ENCODE assay signal across 8 cellular contexts in the genomic region with DNA sequence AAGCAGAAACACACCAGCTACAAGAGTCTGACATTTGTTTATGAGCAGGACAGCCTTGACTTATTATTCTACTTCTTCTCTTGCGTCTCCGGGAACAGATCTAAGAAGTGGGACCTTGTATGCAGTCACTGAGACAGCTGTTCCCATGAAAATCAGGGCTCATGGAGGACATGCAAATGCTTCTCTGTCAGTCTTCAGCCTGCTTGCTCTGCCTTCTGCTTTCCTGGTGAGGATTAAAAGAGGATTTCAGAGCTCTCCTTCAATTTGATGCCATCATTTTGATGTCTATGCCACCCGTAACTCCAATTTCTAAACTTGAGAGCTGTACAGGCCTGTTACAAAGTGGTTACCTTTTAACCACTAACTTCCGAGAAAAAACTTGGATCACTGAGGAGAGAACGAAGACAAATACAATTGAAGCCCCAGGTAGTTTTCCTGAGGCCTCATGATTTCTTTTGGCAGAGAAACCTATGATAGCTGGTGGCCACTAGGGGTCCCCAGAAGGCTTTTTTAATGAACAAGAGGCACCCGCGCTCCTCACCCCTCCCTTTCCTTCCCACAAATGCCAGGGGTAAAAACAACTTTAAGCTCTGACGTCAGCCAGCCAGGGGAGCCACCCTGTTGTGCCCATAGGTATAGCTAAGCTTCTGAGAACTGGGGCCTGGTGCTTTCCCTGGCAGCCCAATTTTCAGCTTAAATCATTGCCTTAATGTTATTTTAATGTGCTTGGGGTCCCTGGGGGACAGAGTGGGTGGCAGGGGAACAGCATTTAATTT.
DNase-seq lines count a peak whose midpoint lies in the region; ATAC-seq and TF ChIP-seq lines count a peak whose summit lies in the region.

No MANE protein-coding gene starts in this region.

- H3K27ac ChIP-seq in GM23338 (ENCODE audit: low read depth) (peak overlapping the region; percentile 34; the same call in 1 of the 2 replicates), KMS-11 (no peak overlapping the region), Peyer's patch (no peak overlapping the region), neural progenitor cell (peak overlapping the region; percentile 17)

- H3K27me3 ChIP-seq in GM23338 (ENCODE audit: insufficient read depth) (no peaks in the 10 kb centered on the region), KMS-11 (ENCODE audit: insufficient read depth, low read depth) (no peaks in the 10 kb centered on the region), Peyer's patch (no peaks in the 10 kb centered on the region), neural progenitor cell (no peaks in the 10 kb centered on the region)

- H3K9me3 ChIP-seq in Peyer's patch: no peaks in the 10 kb centered on the region
- H3K9me3 ChIP-seq in neural progenitor cell (ENCODE audit: low read depth): no peaks in the 10 kb centered on the region

- H3K36me3 Mint-ChIP-seq in GM23338 (ENCODE audit: low read depth) (no peaks in the 10 kb centered on the region), neural progenitor cell (no peaks in the 10 kb centered on the region)

- DNase-seq in EH (ENCODE audit: low read depth): peak; percentile 90
- DNase-seq in GM23338 (ENCODE audit: low spot score): peak; percentile 97
- peak in 2 of 3 donors; percentile 75 to 87 for DNase-seq in Peyer's patch
- DNase-seq in activated T-helper 1 cell treated with Interleukin-2 at 50 U/mL for 16 hours (ENCODE audit: low read depth): peak; percentile 72
- peak; percentile 96 for DNase-seq in fibroblast of pulmonary artery (ENCODE audit: low read depth)
- DNase-seq in neural progenitor cell (ENCODE audit: low spot score): peak; percentile 93
- peak; percentile 83 to 93 for DNase-seq in stimulated activated naive CD8-positive, alpha-beta T cell treated with anti-CD3 and anti-CD28 coated beads, Interleukin-15, amount 100 ng/mL, for 72 hours

- 0 out of 2 replicates have a peak overlapping the region, but pooled peaks have one; percentile 0 for H3K4me2 ChIP-seq in GM23338
- H3K4me2 ChIP-seq in KMS-11: 0 out of 2 replicates have a peak overlapping the region, but pooled peaks have one; percentile 40
- peak overlapping the region; percentile 12 for H3K4me2 ChIP-seq in neural progenitor cell

- H3K36me3 ChIP-seq in GM23338 (ENCODE audit: insufficient read depth) (no peaks in the 10 kb centered on the region), KMS-11 (ENCODE audit: insufficient read depth) (no peaks in the 10 kb centered on the region), Peyer's patch (no peaks in the 10 kb centered on the region), neural progenitor cell (no peaks in the 10 kb centered on the region)

- H3K4me3 ChIP-seq in GM23338 (no peak overlapping the region), KMS-11 (IDR thresholded peaks at IDR 0.05; ENCODE audit: insufficient read depth, low read depth, low read length) (no peak overlapping the region), Peyer's patch (no peak overlapping the region), fibroblast of pulmonary artery (replicated peaks; ENCODE audit: low read depth, low read length) (no peak overlapping the region), neural progenitor cell (no peak overlapping the region)

- no peak for TF ChIP-seq POLR2A in Peyer's patch (IDR thresholded peaks at IDR 0.05)

- TF ChIP-seq CTCF in GM23338 (conservative IDR thresholded peaks at IDR 0.05; ENCODE audit: low read depth in 2 of 2): peak; percentile 72 to 77
- TF ChIP-seq CTCF in KMS-11 (conservative IDR thresholded peaks at IDR 0.05; ENCODE audit: low read depth, low read length): peak; percentile 89
- peak in 5 of 6 experiments; percentile 53 to 83 (median 55) for TF ChIP-seq CTCF in Peyer's patch (IDR thresholded peaks at IDR 0.05)
- peak; percentile 76 for TF ChIP-seq CTCF in fibroblast of pulmonary artery (IDR thresholded peaks at IDR 0.05; ENCODE audit: low read length, missing control alignments)
- TF ChIP-seq CTCF in neural progenitor cell (IDR thresholded peaks at IDR 0.05): peak; percentile 91

- H3K4me1 Mint-ChIP-seq in GM23338: peaks cover 23% of the 10 kb centered on the region
- peaks cover 33% of the 10 kb centered on the region for H3K4me1 Mint-ChIP-seq in neural progenitor cell
- H3K4me1 Mint-ChIP-seq in stimulated activated naive CD8-positive, alpha-beta T cell treated with anti-CD3 and anti-CD28 coated beads, Interleukin-15, amount 100 ng/mL, for 72 hours: peaks cover 52% of the 10 kb centered on the region

- H2AFZ ChIP-seq in GM23338: peak overlapping the region; percentile 0
- H2AFZ ChIP-seq in KMS-11 (ENCODE audit: low read depth): peak overlapping the region; percentile 48; the same call in 1 of the 2 replicates
- peak overlapping the region; percentile 92 for H2AFZ ChIP-seq in neural progenitor cell (replicated peaks)

- H3K9me3 Mint-ChIP-seq in GM23338: no peaks in the 10 kb centered on the region; the same call in 2 of the 3 replicates
- no peaks in the 10 kb centered on the region for H3K9me3 Mint-ChIP-seq in neural progenitor cell
- H3K9me3 Mint-ChIP-seq in stimulated activated naive CD8-positive, alpha-beta T cell treated with anti-CD3 and anti-CD28 coated beads, Interleukin-15, amount 100 ng/mL, for 72 hours: peaks cover 0 to 6% of the 10 kb centered on the region in 2 donors

- H3K27ac Mint-ChIP-seq in GM23338 (peak overlapping the region; percentile 89), neural progenitor cell (peak overlapping the region; percentile 82)
- H3K27ac Mint-ChIP-seq in stimulated activated naive CD8-positive, alpha-beta T cell treated with anti-CD3 and anti-CD28 coated beads, Interleukin-15, amount 100 ng/mL, for 72 hours: peak overlapping the region; percentile 97

- peak; percentile 95 for ATAC-seq in GM23338
- peak; percentile 98 for ATAC-seq in stimulated activated naive CD8-positive, alpha-beta T cell treated with anti-CD3 and anti-CD28 coated beads, Interleukin-15, amount 100 ng/mL, for 72 hours

- no peaks in the 10 kb centered on the region for H3F3A ChIP-seq in GM23338 (replicated peaks; ENCODE audit: low read depth)
- peaks cover 14% of the 10 kb centered on the region for H3F3A ChIP-seq in neural progenitor cell (ENCODE audit: low read depth)

- no peak overlapping the region; the same call in 2 of the 3 replicates for H3K4me3 Mint-ChIP-seq in GM23338
- peak overlapping the region; percentile 12 for H3K4me3 Mint-ChIP-seq in neural progenitor cell
- H3K4me3 Mint-ChIP-seq in stimulated activated naive CD8-positive, alpha-beta T cell treated with anti-CD3 and anti-CD28 coated beads, Interleukin-15, amount 100 ng/mL, for 72 hours: peak overlapping the region; percentile 68 to 72

- H4K20me1 ChIP-seq in GM23338 (replicated peaks; ENCODE audit: insufficient read depth) (no peaks in the 10 kb centered on the region), KMS-11 (ENCODE audit: insufficient read depth) (no peaks in the 10 kb centered on the region), neural progenitor cell (ENCODE audit: low read depth) (no peaks in the 10 kb centered on the region)

- peaks cover 6% of the 10 kb centered on the region for H3K27me3 Mint-ChIP-seq in GM23338 (ENCODE audit: insufficient read depth, low read depth, poor library complexity)
- peaks cover 2% of the 10 kb centered on the region for H3K27me3 Mint-ChIP-seq in neural progenitor cell (ENCODE audit: insufficient read depth, low read depth)
- H3K27me3 Mint-ChIP-seq in stimulated activated naive CD8-positive, alpha-beta T cell treated with anti-CD3 and anti-CD28 coated beads, Interleukin-15, amount 100 ng/mL, for 72 hours: no peaks in the 10 kb centered on the region

- H3K9ac ChIP-seq in KMS-11 (no peak overlapping the region), neural progenitor cell (no peak overlapping the region)

- no peaks in the 10 kb centered on the region for H3K79me2 ChIP-seq in GM23338 (replicated peaks; ENCODE audit: insufficient read depth)
- H3K79me2 ChIP-seq in KMS-11 (ENCODE audit: insufficient read depth, low read depth): no peaks in the 10 kb centered on the region
- no peaks in the 10 kb centered on the region for H3K79me2 ChIP-seq in neural progenitor cell (ENCODE audit: low read depth)

- no peaks in the 10 kb centered on the region for H3K9me2 ChIP-seq in GM23338 (ENCODE audit: insufficient read depth)

- H3K4me1 ChIP-seq in GM23338 (ENCODE audit: insufficient read depth) (peaks cover 17% of the 10 kb centered on the region; the same call in 1 of the 2 replicates), KMS-11 (ENCODE audit: low read depth, poor library complexity, severe bottlenecking) (peaks cover 8% of the 10 kb centered on the region), Peyer's patch (peaks cover 0 to 7% (median 0%) of the 10 kb centered on the region in 4 donors), neural progenitor cell (peaks cover 34% of the 10 kb centered on the region)

TF ChIP-seq in GM23338, 12 proteins besides CTCF, POLR2A, EP300 and RAD21:
- TF ChIP-seq NANOG (IDR thresholded peaks at IDR 0.05; ENCODE audit: borderline replicate concordance) (no peak), CREB1 (CRISPR knock-in tag; IDR thresholded peaks at IDR 0.05; ENCODE audit: low read depth) (peak; percentile 88), EZH2 (IDR thresholded peaks at IDR 0.05; ENCODE audit: low read depth, unreplicated experiment) (no peak)
TF ChIP-seq in GM23338: peak in this region for 1.

Comparison
In these comparisons a context has a peak if more than half of its experiments do, and no peak if none do; other contexts are left out.
1. H2AFZ ChIP-seq: peak in every context shown above with its lines; median percentile 92 in neural progenitor cell; 48 in KMS-11; 0 in GM23338.
2. H3K27ac ChIP-seq: peak in GM23338 (single experiment) and neural progenitor cell (single experiment); none in KMS-11 (single experiment) and Peyer's patch (0 of 4).
3. Peak in every context shown above with its lines, with median percentiles within 50 percentile points of each other: DNase-seq, H3K4me2 ChIP-seq, H3K27ac Mint-ChIP-seq and CTCF ChIP-seq.